In the genomic region with DNA sequence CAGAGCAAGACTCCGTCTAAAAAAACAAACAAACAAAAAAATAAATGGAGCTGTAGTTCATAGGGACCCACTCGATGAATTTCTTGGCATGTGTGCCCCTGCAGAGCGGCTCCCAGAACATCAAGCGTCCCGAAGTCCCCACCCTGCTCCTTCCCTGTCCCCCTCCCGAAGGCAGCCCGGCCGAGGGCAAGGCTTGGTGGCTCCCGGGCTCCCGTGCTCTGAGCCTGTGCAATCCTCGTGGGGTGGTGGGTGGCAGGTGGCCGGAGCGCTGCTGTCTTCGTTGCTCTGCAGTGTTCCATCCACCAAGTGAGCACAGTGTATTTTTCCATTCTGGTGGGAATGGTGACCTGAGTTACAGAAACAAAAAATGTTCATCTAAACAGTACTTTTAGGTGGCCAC, we compare ENCODE assay signal across 27 cellular contexts. TPM values are rescaled to one million over a fixed set of nuclear protein-coding genes. Genes with fewer than 3 reads are reported as not detected.
"Had no signal": no experiment of that assay in that cellular context is flagged by ENCODE, and none has a peak within 500 bp of the region (broad histone marks: within the 10 kb centered on the region; RNA-seq: fewer than 3 reads in every experiment).

No MANE protein-coding gene starts in this region.

- H3K4me3 Mint-ChIP-seq: activated CD4-positive, alpha-beta T cell treated with anti-CD3 and anti-CD28 coated beads, Interleukin-2, amount 10 ng/mL, durations not matched to agents 24 days and 14 days; activated CD8-positive, alpha-beta T cell treated with anti-CD3 and anti-CD28 coated beads for 36 hours; activated naive CD4-positive, alpha-beta T cell treated with anti-CD3 and anti-CD28 coated beads, Interleukin-2, amount 10 ng/mL, durations not matched to agents 7 days and 5 days; activated naive CD8-positive, alpha-beta T cell; activated naive CD8-positive, alpha-beta T cell treated with anti-CD3 and anti-CD28 coated beads, Interleukin-2, amount 50 U/mL, for 24 hours; activated T-cell treated with anti-CD3 and anti-CD28 coated beads, Interleukin-2, amount 50 U/mL, for 72 hours; activated T-helper 17 cell treated with anti-CD3 and anti-CD28 coated beads, Interleukin-2, amount 50 U/mL, for 72 hours; brain; central memory CD8-positive, alpha-beta T cell; T-helper 1 cell treated with Interleukin-12 subunit alpha and Interleukin-12 subunit beta and Interleukin-4 antibody, amounts not matched to agents 30 μg/mL and 1 μg/mL, for 36 hours; T-helper 2 cell treated with Interferon-gamma antibody and Interleukin-4, amounts not matched to agents 5 μg/mL and 100 μg/mL, for 36 hours had no signal

- DNase-seq: activated CD4-positive, alpha-beta T cell treated with anti-CD3 and anti-CD28 coated beads, Interleukin-2, amount 10 ng/mL, durations not matched to agents 24 days and 14 days; activated CD4-positive, alpha-beta T cell treated with anti-CD3 and anti-CD28 coated beads, Interleukin-2, amount 50 U/mL, for 4 hours; activated CD8-positive, alpha-beta T cell treated with anti-CD3 and anti-CD28 coated beads for 36 hours; activated naive CD4-positive, alpha-beta T cell treated with anti-CD3 and anti-CD28 coated beads, Interleukin-2, amount 10 ng/mL, durations not matched to agents 7 days and 5 days; activated naive CD8-positive, alpha-beta T cell treated with anti-CD3 and anti-CD28 coated beads, Interleukin-2, amount 50 U/mL, for 24 hours; activated T-cell treated with anti-CD3 and anti-CD28 coated beads, Interleukin-2, amount 50 U/mL, for 1 hour; activated T-cell treated with anti-CD3 and anti-CD28 coated beads, Interleukin-2, amount 50 U/mL, for 72 hours; anterior cingulate cortex; Kasumi-1; KG1; MG63; NCI-H1048; NCI-H1436 treated with DMSO at 0.1 percent for 48 hours; NCI-H1694 treated with DMSO at 0.1 percent for 48 hours; NCI-H2029; NCI-H345; NCI-H524 treated with DMSO at 0.1 percent for 48 hours; SHP77 treated with DMSO at 0.1 percent for 48 hours; SK-N-SH had no signal

- H3K36me3 Mint-ChIP-seq: activated naive CD4-positive, alpha-beta T cell treated with anti-CD3 and anti-CD28 coated beads, Interleukin-2, amount 10 ng/mL, durations not matched to agents 7 days and 5 days; brain had no signal

- H3K4me1 Mint-ChIP-seq: activated CD4-positive, alpha-beta T cell treated with anti-CD3 and anti-CD28 coated beads, Interleukin-2, amount 10 ng/mL, durations not matched to agents 24 days and 14 days; activated naive CD4-positive, alpha-beta T cell treated with anti-CD3 and anti-CD28 coated beads, Interleukin-2, amount 10 ng/mL, durations not matched to agents 7 days and 5 days; activated naive CD8-positive, alpha-beta T cell treated with anti-CD3 and anti-CD28 coated beads, Interleukin-2, amount 50 U/mL, for 24 hours; activated T-helper 17 cell treated with anti-CD3 and anti-CD28 coated beads, Interleukin-2, amount 50 U/mL, for 72 hours; central memory CD8-positive, alpha-beta T cell had no signal

- H3K27ac Mint-ChIP-seq: activated CD4-positive, alpha-beta T cell treated with anti-CD3 and anti-CD28 coated beads, Interleukin-2, amount 10 ng/mL, durations not matched to agents 24 days and 14 days; activated CD8-positive, alpha-beta T cell treated with anti-CD3 and anti-CD28 coated beads for 36 hours; activated naive CD4-positive, alpha-beta T cell treated with anti-CD3 and anti-CD28 coated beads, Interleukin-2, amount 10 ng/mL, durations not matched to agents 7 days and 5 days; activated naive CD8-positive, alpha-beta T cell; activated naive CD8-positive, alpha-beta T cell treated with anti-CD3 and anti-CD28 coated beads, Interleukin-2, amount 50 U/mL, for 24 hours; activated T-cell treated with anti-CD3 and anti-CD28 coated beads, Interleukin-2, amount 50 U/mL, for 72 hours; activated T-helper 17 cell treated with anti-CD3 and anti-CD28 coated beads, Interleukin-2, amount 50 U/mL, for 72 hours; brain; T-helper 1 cell treated with Interleukin-12 subunit alpha and Interleukin-12 subunit beta and Interleukin-4 antibody, amounts not matched to agents 30 μg/mL and 1 μg/mL, for 36 hours; T-helper 2 cell treated with Interferon-gamma antibody and Interleukin-4, amounts not matched to agents 5 μg/mL and 100 μg/mL, for 36 hours had no signal

- ATAC-seq: activated CD8-positive, alpha-beta T cell treated with anti-CD3 and anti-CD28 coated beads for 36 hours; activated naive CD8-positive, alpha-beta T cell treated with anti-CD3 and anti-CD28 coated beads, Interleukin-2, amount 50 U/mL, for 24 hours; activated T-cell treated with anti-CD3 and anti-CD28 coated beads, Interleukin-2, amount 50 U/mL, for 72 hours; activated T-helper 17 cell treated with anti-CD3 and anti-CD28 coated beads, Interleukin-2, amount 50 U/mL, for 72 hours had no signal

RNA-seq across cellular contexts. Expression of a gene that starts 33.5 kb away (rescaled TPM):
- total RNA-seq: RPMI7951, SJSA1 had no signal
